Comparison of ENCODE assay signal across 16 cellular contexts in genomic region chr3:177595789-177596188, GRCh38.
DNase-seq lines count a peak whose midpoint lies in the region; ATAC-seq and TF ChIP-seq lines count a peak whose summit lies in the region.
"Had no signal": no experiment of that assay in that cellular context is flagged by ENCODE, and none has a peak within 500 bp of the region (broad histone marks: within the 10 kb centered on the region; RNA-seq: fewer than 3 reads in every experiment).

No MANE protein-coding gene starts in this region.

- TF ChIP-seq RAD21 in SK-N-SH (IDR thresholded peaks at IDR 0.05; ENCODE audit: low read length), result no peak

- CTCF ChIA-PET in SK-N-SH (lab: Yijun Ruan, JAX), result no interaction called here
- CTCF ChIA-PET in activated naive CD4-positive, alpha-beta T cell treated with anti-CD3 and anti-CD28 coated beads, Interleukin-2, amount 10 ng/mL, durations not matched to agents 7 days and 5 days (lab: Charles Lee), result no interaction called here

- H3K36me3 ChIP-seq in SK-N-SH (replicated peaks in 1 of 2; ENCODE audit: control insufficient read depth in 1 of 2, insufficient read depth in 2 of 2, low read length in 1 of 2) (no peaks in the 10 kb centered on the region), gastroesophageal sphincter (no peaks in the 10 kb centered on the region), thoracic aorta (no peaks in the 10 kb centered on the region)
- H3K36me3 ChIP-seq: cardiac muscle cell, gastrocnemius medialis, tibial nerve had no signal

- TF ChIP-seq CTCF in SK-N-SH (IDR thresholded peaks at IDR 0.05) (no peak), VCaP (conservative IDR thresholded peaks at IDR 0.05) (no peak), gastroesophageal sphincter (IDR thresholded peaks at IDR 0.05) (no peak), thoracic aorta (IDR thresholded peaks at IDR 0.05) (no peak)

- no peak overlapping the region for H3K27ac Mint-ChIP-seq in activated naive CD4-positive, alpha-beta T cell treated with anti-CD3 and anti-CD28 coated beads, Interleukin-2, amount 10 ng/mL, durations not matched to agents 7 days and 5 days
- H3K27ac Mint-ChIP-seq: activated naive CD4-positive, alpha-beta T cell treated with anti-CD3 and anti-CD28 coated beads, Interleukin-2, amount 50 U/mL, for 24 hours; memory B cell had no signal

- H3K9me3 Mint-ChIP-seq in activated naive CD4-positive, alpha-beta T cell treated with anti-CD3 and anti-CD28 coated beads, Interleukin-2, amount 10 ng/mL, durations not matched to agents 7 days and 5 days, result no peaks in the 10 kb centered on the region
- H3K9me3 Mint-ChIP-seq: activated naive CD4-positive, alpha-beta T cell treated with anti-CD3 and anti-CD28 coated beads, Interleukin-2, amount 50 U/mL, for 24 hours; memory B cell had no signal

- no peaks in the 10 kb centered on the region for H3K9me3 ChIP-seq in SK-N-SH
- H3K9me3 ChIP-seq in gastroesophageal sphincter, result no peaks in the 10 kb centered on the region
- no peaks in the 10 kb centered on the region for H3K9me3 ChIP-seq in thoracic aorta
- H3K9me3 ChIP-seq: gastrocnemius medialis, tibial nerve had no signal

- peaks cover 10% of the 10 kb centered on the region for H3K36me3 Mint-ChIP-seq in activated naive CD4-positive, alpha-beta T cell treated with anti-CD3 and anti-CD28 coated beads, Interleukin-2, amount 10 ng/mL, durations not matched to agents 7 days and 5 days
- H3K36me3 Mint-ChIP-seq: activated naive CD4-positive, alpha-beta T cell treated with anti-CD3 and anti-CD28 coated beads, Interleukin-2, amount 50 U/mL, for 24 hours; memory B cell had no signal

- no peak for TF ChIP-seq POLR2A in gastroesophageal sphincter (IDR thresholded peaks at IDR 0.05)

- TF ChIP-seq EP300 in SK-N-SH (IDR thresholded peaks at IDR 0.05; ENCODE audit: borderline replicate concordance in 1 of 2, low read depth in 1 of 2, low read length in 1 of 2) (no peak), gastroesophageal sphincter (IDR thresholded peaks at IDR 0.05) (no peak)

- H3K9me2 ChIP-seq in SK-N-SH, result no peaks in the 10 kb centered on the region

- H3K79me2 ChIP-seq in SK-N-SH (ENCODE audit: insufficient read depth), result no peaks in the 10 kb centered on the region

- peak overlapping the region; percentile 83 to 95 for H3K27ac ChIP-seq in SK-N-SH (ENCODE audit: low read depth in 2 of 2, low read length in 1 of 2)
- H3K27ac ChIP-seq in VCaP, result peak overlapping the region; percentile 89
- peak overlapping the region; percentile 45 to 78 (median 63) for H3K27ac ChIP-seq in gastroesophageal sphincter
- peak overlapping the region; percentile 7 to 16 for H3K27ac ChIP-seq in thoracic aorta
- H3K27ac ChIP-seq: cardiac muscle cell, gastrocnemius medialis had no signal

- no peak overlapping the region for H3K4me3 Mint-ChIP-seq in activated naive CD4-positive, alpha-beta T cell treated with anti-CD3 and anti-CD28 coated beads, Interleukin-2, amount 10 ng/mL, durations not matched to agents 7 days and 5 days
- H3K4me3 Mint-ChIP-seq: activated naive CD4-positive, alpha-beta T cell treated with anti-CD3 and anti-CD28 coated beads, Interleukin-2, amount 50 U/mL, for 24 hours; memory B cell had no signal

- POLR2A ChIA-PET in SK-N-SH (lab: Yijun Ruan, JAX), result no interaction called here

- peaks cover 51 to 53% of the 10 kb centered on the region in 2 experiments for H3K4me1 ChIP-seq in SK-N-SH (ENCODE audit: control insufficient read depth in 1 of 2, insufficient read depth in 2 of 2, low read depth in 1 of 2, low read length in 1 of 2)
- H3K4me1 ChIP-seq in gastroesophageal sphincter, result peaks cover 22 to 50% (median 26%) of the 10 kb centered on the region in 3 donors
- H3K4me1 ChIP-seq in thoracic aorta (ENCODE audit: control insufficient read depth in 1 of 2, low read depth in 2 of 2), result peaks cover 31 to 82% of the 10 kb centered on the region in 2 donors

- H3K4me3 ChIP-seq in SK-N-SH (ENCODE audit: low read depth in 2 of 2, low read length in 1 of 2), result no peak overlapping the region
- no peak overlapping the region for H3K4me3 ChIP-seq in gastroesophageal sphincter
- H3K4me3 ChIP-seq in thoracic aorta, result no peak overlapping the region
- H3K4me3 ChIP-seq: cardiac muscle cell, gastrocnemius medialis, tibial nerve had no signal

- ATAC-seq in SK-N-SH treated with all-trans-retinoic acid at 6 μM for 48 hours (no peak), gastroesophageal sphincter (no peak), thoracic aorta (ENCODE audit: insufficient number of reproducible peaks, low FRiP score, low read depth) (no peak), GM18502 (IDR thresholded peaks at IDR 0.05; ENCODE audit: poor library complexity, unreplicated experiment) (no peak)
- ATAC-seq: gastrocnemius medialis, HepG2 had no signal

- peaks cover 76% of the 10 kb centered on the region for H3K4me1 Mint-ChIP-seq in activated naive CD4-positive, alpha-beta T cell treated with anti-CD3 and anti-CD28 coated beads, Interleukin-2, amount 10 ng/mL, durations not matched to agents 7 days and 5 days

- no peak overlapping the region; the same call in 1 of the 2 replicates for H3K9ac ChIP-seq in SK-N-SH

- no peak overlapping the region for H2AFZ ChIP-seq in SK-N-SH (ENCODE audit: low read depth)

- H3K27me3 Mint-ChIP-seq in activated naive CD4-positive, alpha-beta T cell treated with anti-CD3 and anti-CD28 coated beads, Interleukin-2, amount 10 ng/mL, durations not matched to agents 7 days and 5 days, result no peaks in the 10 kb centered on the region
- H3K27me3 Mint-ChIP-seq: activated naive CD4-positive, alpha-beta T cell treated with anti-CD3 and anti-CD28 coated beads, Interleukin-2, amount 50 U/mL, for 24 hours; memory B cell had no signal

- H3K4me2 ChIP-seq in SK-N-SH, result 0 out of 2 replicates have a peak overlapping the region, but pooled peaks have one; percentile 61

- no peak for DNase-seq in SK-N-SH
- no peak for DNase-seq in thoracic aorta (ENCODE audit: low spot score)
- no peak for DNase-seq in activated naive CD4-positive, alpha-beta T cell treated with anti-CD3 and anti-CD28 coated beads, Interleukin-2, amount 10 ng/mL, durations not matched to agents 7 days and 5 days
- DNase-seq in SW480 (ENCODE audit: low spot score), result no peak
- DNase-seq: gastrocnemius medialis; stimulated activated CD4-positive, alpha-beta T cell treated with anti-CD3 and anti-CD28 coated beads, Interleukin-4, amount 100 ng/mL, for 4 hours; T-helper 1 cell had no signal

- no peaks in the 10 kb centered on the region for H3K27me3 ChIP-seq in SK-N-SH (ENCODE audit: insufficient read depth)
- H3K27me3 ChIP-seq in gastroesophageal sphincter, result no peaks in the 10 kb centered on the region
- no peaks in the 10 kb centered on the region for H3K27me3 ChIP-seq in thoracic aorta (replicated peaks; ENCODE audit: insufficient read depth)
- H3K27me3 ChIP-seq: cardiac muscle cell, gastrocnemius medialis, tibial nerve had no signal

- 90% methylated on average over 3 of the region's 3 CpGs for WGBS in SK-N-SH (ENCODE audit: low lambda C conversion rate)
- WGBS in gastroesophageal sphincter (ENCODE audit: low coverage in 1 of 2), 2 donors, result 67 to 79% methylated on average over 2 to 3 of the region's 3 CpGs

- no peaks in the 10 kb centered on the region for H4K20me1 ChIP-seq in SK-N-SH (ENCODE audit: insufficient read depth)

- H3F3A ChIP-seq in SK-N-SH (replicated peaks; ENCODE audit: insufficient read depth), result peaks cover 54% of the 10 kb centered on the region

TF ChIP-seq in SK-N-SH, 30 proteins besides CTCF, POLR2A, EP300 and RAD21 (continues in another document):
- TF ChIP-seq NFIC (IDR thresholded peaks at IDR 0.05; ENCODE audit: borderline replicate concordance), result no peak
- no peak for TF ChIP-seq ZBTB33 (IDR thresholded peaks at IDR 0.05; ENCODE audit: borderline replicate concordance, low read depth)
- TF ChIP-seq TAF1 (IDR thresholded peaks at IDR 0.05; ENCODE audit: borderline replicate concordance, low read depth, low read length), result no peak
- no peak for TF ChIP-seq FOXJ3 (CRISPR knock-in tag; IDR thresholded peaks at IDR 0.05)
- TF ChIP-seq EZH2phosphoT487 (IDR thresholded peaks at IDR 0.05; ENCODE audit: borderline replicate concordance, low read depth), result no peak

TF ChIP-seq in SK-N-SH treated with all-trans-retinoic acid at 6 μM for 48 hours, 23 proteins besides CTCF, POLR2A, EP300 and RAD21 (continues in another document):
- TF ChIP-seq TCF4 (CRISPR knock-in tag; IDR thresholded peaks at IDR 0.05; ENCODE audit: borderline replicate concordance) (no peak), ZC3H10 (CRISPR knock-in tag; IDR thresholded peaks at IDR 0.05) (no peak), OSR1 (CRISPR knock-in tag; IDR thresholded peaks at IDR 0.05) (no peak), ESRRG (CRISPR knock-in tag; IDR thresholded peaks at IDR 0.05) (no peak), ZNF565 (CRISPR knock-in tag; conservative IDR thresholded peaks at IDR 0.05; ENCODE audit: low read depth) (no peak), ZFP30 (CRISPR knock-in tag; IDR thresholded peaks at IDR 0.05) (no peak), ARNTL (CRISPR knock-in tag; IDR thresholded peaks at IDR 0.05; ENCODE audit: borderline replicate concordance, low read depth) (no peak)
- TF ChIP-seq, protein P1, sequence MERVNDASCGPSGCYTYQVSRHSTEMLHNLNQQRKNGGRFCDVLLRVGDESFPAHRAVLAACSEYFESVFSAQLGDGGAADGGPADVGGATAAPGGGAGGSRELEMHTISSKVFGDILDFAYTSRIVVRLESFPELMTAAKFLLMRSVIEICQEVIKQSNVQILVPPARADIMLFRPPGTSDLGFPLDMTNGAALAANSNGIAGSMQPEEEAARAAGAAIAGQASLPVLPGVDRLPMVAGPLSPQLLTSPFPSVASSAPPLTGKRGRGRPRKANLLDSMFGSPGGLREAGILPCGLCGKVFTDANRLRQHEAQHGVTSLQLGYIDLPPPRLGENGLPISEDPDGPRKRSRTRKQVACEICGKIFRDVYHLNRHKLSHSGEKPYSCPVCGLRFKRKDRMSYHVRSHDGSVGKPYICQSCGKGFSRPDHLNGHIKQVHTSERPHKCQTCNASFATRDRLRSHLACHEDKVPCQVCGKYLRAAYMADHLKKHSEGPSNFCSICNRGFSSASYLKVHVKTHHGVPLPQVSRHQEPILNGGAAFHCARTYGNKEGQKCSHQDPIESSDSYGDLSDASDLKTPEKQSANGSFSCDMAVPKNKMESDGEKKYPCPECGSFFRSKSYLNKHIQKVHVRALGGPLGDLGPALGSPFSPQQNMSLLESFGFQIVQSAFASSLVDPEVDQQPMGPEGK (CRISPR knock-in tag; IDR thresholded peaks at IDR 0.05; ENCODE audit: borderline replicate concordance), result no peak

Comparison
In these comparisons a context has a peak if more than half of its experiments do, and no peak if none do; other contexts are left out.
1. H3K27ac ChIP-seq: peak in every context shown above with its lines; median percentile 89 in SK-N-SH; 89 in VCaP; 63 in gastroesophageal sphincter; 12 in thoracic aorta.